Comparison of ENCODE assay signal across 20 cellular contexts in genomic region chr12:48292030-48292429, GRCh38. TPM values are rescaled to one million over a fixed set of nuclear protein-coding genes. Genes with fewer than 3 reads are reported as not detected.
A peak's percentile ranks its signal among the peaks of the same experiment; 100 is the strongest.
DNase-seq lines count a peak whose midpoint lies in the region; ATAC-seq and TF ChIP-seq lines count a peak whose summit lies in the region.
"Had no signal": no experiment of that assay in that cellular context is flagged by ENCODE, and none has a peak within 500 bp of the region (broad histone marks: within the 10 kb centered on the region; RNA-seq: fewer than 3 reads in every experiment).

No MANE protein-coding gene starts in this region.

- H3K4me3 Mint-ChIP-seq in MCF 10A (ENCODE audit: unreplicated experiment) = no peak overlapping the region
- H3K4me3 Mint-ChIP-seq: CD4-positive, alpha-beta memory T cell had no signal

- no peaks in the 10 kb centered on the region for H3K9me3 ChIP-seq in mammary epithelial cell (replicated peaks; ENCODE audit: insufficient read depth, low read length)
- H3K9me3 ChIP-seq: A549 had no signal

- no peak overlapping the region for H3K27ac ChIP-seq in mammary epithelial cell (ENCODE audit: insufficient read depth, low read depth, low read length)
- H3K27ac ChIP-seq: A549, GM23248 had no signal

- ATAC-seq in HG02571 (IDR thresholded peaks at IDR 0.05; ENCODE audit: unreplicated experiment) (no peak), GM21367 (IDR thresholded peaks at IDR 0.05; ENCODE audit: unreplicated experiment) (no peak)
- ATAC-seq: A549 had no signal

- no peaks in the 10 kb centered on the region for H3K36me3 Mint-ChIP-seq in MCF 10A (ENCODE audit: insufficient read depth, unreplicated experiment)
- H3K36me3 Mint-ChIP-seq: CD4-positive, alpha-beta memory T cell had no signal

- no peaks in the 10 kb centered on the region for H3K9me3 Mint-ChIP-seq in MCF 10A (ENCODE audit: unreplicated experiment)
- H3K9me3 Mint-ChIP-seq: CD4-positive, alpha-beta memory T cell had no signal

- no peaks in the 10 kb centered on the region for H3K36me3 ChIP-seq in mammary epithelial cell (ENCODE audit: insufficient read depth, low read length)

- peaks cover 2% of the 10 kb centered on the region for H3K27me3 ChIP-seq in mammary epithelial cell (ENCODE audit: insufficient read depth, low read length)

- POLR2A ChIA-PET in MCF 10A (lab: Yijun Ruan, JAX) = no interaction called here

- H3K4me1 ChIP-seq in mammary epithelial cell (ENCODE audit: insufficient read depth, low read length) = peaks cover 8% of the 10 kb centered on the region
- H3K4me1 ChIP-seq: A549 had no signal

- CTCF ChIA-PET in mammary epithelial cell (lab: Charles Lee; ENCODE audit: low non-redundant PET) = no interaction called here
- CTCF ChIA-PET in MCF 10A (lab: Yijun Ruan, JAX) = no interaction called here

- no peak overlapping the region for H3K27ac Mint-ChIP-seq in MCF 10A (ENCODE audit: low read depth, unreplicated experiment)
- H3K27ac Mint-ChIP-seq: CD4-positive, alpha-beta memory T cell had no signal

- in situ Hi-C loops in mammary epithelial cell (cut with MboI; ENCODE audit: low sequenced_read_pairs in 2 of 2) = no loop called here

- TF ChIP-seq CTCF in mammary epithelial cell (conservative IDR thresholded peaks at IDR 0.05 in 1 of 2, IDR thresholded peaks at IDR 0.05 in 1 of 2; ENCODE audit: extremely low read depth in 1 of 2, insufficient read depth in 1 of 2, low read depth in 1 of 2, low read length in 2 of 2) (no peak), MCF 10A (IDR thresholded peaks at IDR 0.05; ENCODE audit: unreplicated experiment) (no peak), cardiac fibroblast (IDR thresholded peaks at IDR 0.05; ENCODE audit: low read depth, low read length) (no peak), fibroblast of villous mesenchyme (IDR thresholded peaks at IDR 0.05; ENCODE audit: insufficient read depth, low read depth, low read length) (no peak)

- WGBS in mammary epithelial cell (ENCODE audit: low coverage, missing lambda C conversion rate) = 62% methylated on average over 2 of the region's 2 CpGs

- H3K79me2 ChIP-seq in mammary epithelial cell (ENCODE audit: insufficient read depth, low read length) = no peaks in the 10 kb centered on the region

- intact Hi-C loops in mammary epithelial cell (cut with micrococcal nuclease) (no loop called here), MCF 10A (cut with micrococcal nuclease) (no loop called here)

- no peak overlapping the region for H2AFZ ChIP-seq in mammary epithelial cell (ENCODE audit: low read depth, low read length)
- H2AFZ ChIP-seq: GM23248 had no signal

- dilution Hi-C loops in mammary epithelial cell (cut with HindIII; ENCODE audit: low sequenced_read_pairs) = no loop called here

- BruUV-seq in mammary epithelial cell (replicated peaks; lab: Mats Ljungman, UMichigan) (no TSS peak), MCF 10A (replicated peaks; lab: Mats Ljungman, UMichigan) (no TSS peak)

- peaks cover 37% of the 10 kb centered on the region for H3K27me3 Mint-ChIP-seq in MCF 10A (ENCODE audit: insufficient read depth, unreplicated experiment)

- no peaks in the 10 kb centered on the region for H4K20me1 ChIP-seq in mammary epithelial cell (ENCODE audit: insufficient read depth, low read length)

- H3K4me2 ChIP-seq in mammary epithelial cell (ENCODE audit: insufficient read depth, low read depth, low read length) = peak overlapping the region; percentile 8
- H3K4me2 ChIP-seq: A549 had no signal

- DNase-seq in mammary epithelial cell = no peak
- no peak for DNase-seq in MCF 10A (ENCODE audit: unreplicated experiment)
- peak; percentile 2 to 15 for DNase-seq in cardiac fibroblast (ENCODE audit: low read depth in 2 of 2)
- DNase-seq in fibroblast of villous mesenchyme (ENCODE audit: low read depth) = peak; percentile 13
- DNase-seq in Ammon's horn (ENCODE audit: low spot score) = no peak
- DNase-seq: 8988T; ACHN; AML-193; C1 segment of cervical spinal cord; Calu3; CD4-positive, alpha-beta memory T cell; COR-L47; DMS53; DMS79 treated with DMSO at 0.1 percent for 48 hours; GM23248; H7; HCEC 1CT had no signal

- H3K4me3 ChIP-seq in mammary epithelial cell (replicated peaks in 1 of 3; ENCODE audit: insufficient read depth in 1 of 3, low read depth in 2 of 3, low read length in 3 of 3) = no peak overlapping the region
- no peak overlapping the region for H3K4me3 ChIP-seq in cardiac fibroblast (replicated peaks in 1 of 2; ENCODE audit: low read depth in 2 of 2, low read length in 2 of 2)
- no peak overlapping the region for H3K4me3 ChIP-seq in fibroblast of villous mesenchyme (ENCODE audit: low read depth, low read length)
- H3K4me3 ChIP-seq: A549, GM23248 had no signal

- no peaks in the 10 kb centered on the region for H3K4me1 Mint-ChIP-seq in MCF 10A (ENCODE audit: insufficient read depth, unreplicated experiment)

- H3K9ac ChIP-seq in mammary epithelial cell (ENCODE audit: insufficient read depth, low read length) = no peak overlapping the region
- H3K9ac ChIP-seq: GM23248 had no signal

RNA-seq across cellular contexts. Expression of gene ZNF641, which starts 58.7 kb away (rescaled TPM):
- total RNA-seq in mammary epithelial cell (10 to 100 TPM; 14.1 to 16.8 TPM), MCF 10A (2022) (10.0 and 12.0 TPM in 2 replicates), fibroblast of villous mesenchyme (9.3 and 16.8 TPM in 2 replicates)
- polyA plus RNA-seq in mammary epithelial cell = 4.8 TPM
- 4.1 TPM for polyA minus RNA-seq in mammary epithelial cell

Comparison
In these comparisons a context has a peak if more than half of its experiments do, and no peak if none do; other contexts are left out.
1. DNase-seq: peak in cardiac fibroblast (2 of 2) and fibroblast of villous mesenchyme (single experiment); none in mammary epithelial cell (single experiment), MCF 10A (single experiment) and Ammon's horn (single experiment).